In genomic region chrX:53422091-53422914, GRCh38 we compare ENCODE assay signal across 1 cellular context.
TF ChIP-seq lines count a peak whose summit lies in the region.

RIBC1 (plus strand) TSS chrX:53422873; CDS start chrX:53426277, 3,404 bp downstream.
SMC1A (minus strand) TSS chrX:53422654; CDS start chrX:53422600, 54 bp downstream.

TF ChIP-seq in GM12878, 131 proteins besides CTCF, POLR2A, EP300 and RAD21 (continued from another document and continues in another):
- TF ChIP-seq NRF1 (conservative IDR thresholded peaks at IDR 0.05; ENCODE audit: low read depth, low read length) (no peak), RCOR1 (conservative IDR thresholded peaks at IDR 0.05; ENCODE audit: low read depth, low read length) (0 out of 2 replicates have a peak, but pooled peaks have one; percentile 91), TBL1XR1 (IDR thresholded peaks at IDR 0.05; ENCODE audit: low read depth, low read length) (0 out of 2 replicates have a peak, but pooled peaks have one; percentile 33), ZBTB4 (CRISPR knock-in tag; IDR thresholded peaks at IDR 0.05) (no peak), RB1 (IDR thresholded peaks at IDR 0.05; ENCODE audit: borderline replicate concordance) (peak; percentile 94), PML (IDR thresholded peaks at IDR 0.05; ENCODE audit: low read length) (peak; percentile 82), LARP7 (IDR thresholded peaks at IDR 0.05) (peak; percentile 71; the same call in 1 of the 2 replicates), E2F8 (IDR thresholded peaks at IDR 0.05; ENCODE audit: low read depth, partially characterized antibody) (peak; percentile 94), NKRF (conservative IDR thresholded peaks at IDR 0.05) (peak; percentile 54), MTA3 (IDR thresholded peaks at IDR 0.05; ENCODE audit: borderline replicate concordance, low read length) (no peak), KDM1A (IDR thresholded peaks at IDR 0.05; ENCODE audit: borderline replicate concordance) (no peak), CHD4 (IDR thresholded peaks at IDR 0.05) (no peak), ZBED1 (IDR thresholded peaks at IDR 0.05; ENCODE audit: borderline replicate concordance) (no peak), NR2C2 (IDR thresholded peaks at IDR 0.05; ENCODE audit: borderline replicate concordance, control insufficient read depth, insufficient read length, low read depth) (no peak), BACH1 (IDR thresholded peaks at IDR 0.05; ENCODE audit: borderline replicate concordance) (peak; percentile 53; the same call in 1 of the 2 replicates), NBN (IDR thresholded peaks at IDR 0.05) (peak; percentile 91; the same call in 1 of the 2 replicates), FOS (IDR thresholded peaks at IDR 0.05; ENCODE audit: borderline replicate concordance, extremely low read depth, insufficient read length) (no peak), ZSCAN29 (IDR thresholded peaks at IDR 0.05) (peak; percentile 64; the same call in 1 of the 2 replicates), BCL11A (IDR thresholded peaks at IDR 0.05; ENCODE audit: low read depth, low read length) (no peak), EZH2 (IDR thresholded peaks at IDR 0.05; ENCODE audit: borderline replicate concordance, control insufficient read depth, low read depth, low read length) (no peak), ZNF384 (IDR thresholded peaks at IDR 0.05; ENCODE audit: borderline replicate concordance, low read depth, low read length) (no peak), YY1 (IDR thresholded peaks at IDR 0.05; ENCODE audit: low read depth, low read length) (peak; percentile 74), GABPA (IDR thresholded peaks at IDR 0.05; ENCODE audit: low read depth) (peak; percentile 42; the same call in 1 of the 2 replicates), USF2 (IDR thresholded peaks at IDR 0.05; ENCODE audit: borderline replicate concordance, low read depth, low read length) (no peak), ZNF687 (IDR thresholded peaks at IDR 0.05) (no peak; the same call in 1 of the 2 replicates), CBX3 (IDR thresholded peaks at IDR 0.05; ENCODE audit: borderline replicate concordance, low read depth) (no peak), FOXK2 (IDR thresholded peaks at IDR 0.05) (peak; percentile 96), KLF5 (IDR thresholded peaks at IDR 0.05; ENCODE audit: partially characterized antibody) (peak; percentile 98), NFYA (IDR thresholded peaks at IDR 0.05; ENCODE audit: borderline replicate concordance, low read depth, low read length) (no peak), IKZF1 (conservative IDR thresholded peaks at IDR 0.05) (peak; percentile 65; the same call in 1 of the 2 replicates), SP1 (IDR thresholded peaks at IDR 0.05; ENCODE audit: low read depth, low read length) (peak; percentile 35), HDAC6 (IDR thresholded peaks at IDR 0.05; ENCODE audit: unreplicated experiment) (no peak), RAD51 (IDR thresholded peaks at IDR 0.05) (no peak)
- TF ChIP-seq, protein P1, sequence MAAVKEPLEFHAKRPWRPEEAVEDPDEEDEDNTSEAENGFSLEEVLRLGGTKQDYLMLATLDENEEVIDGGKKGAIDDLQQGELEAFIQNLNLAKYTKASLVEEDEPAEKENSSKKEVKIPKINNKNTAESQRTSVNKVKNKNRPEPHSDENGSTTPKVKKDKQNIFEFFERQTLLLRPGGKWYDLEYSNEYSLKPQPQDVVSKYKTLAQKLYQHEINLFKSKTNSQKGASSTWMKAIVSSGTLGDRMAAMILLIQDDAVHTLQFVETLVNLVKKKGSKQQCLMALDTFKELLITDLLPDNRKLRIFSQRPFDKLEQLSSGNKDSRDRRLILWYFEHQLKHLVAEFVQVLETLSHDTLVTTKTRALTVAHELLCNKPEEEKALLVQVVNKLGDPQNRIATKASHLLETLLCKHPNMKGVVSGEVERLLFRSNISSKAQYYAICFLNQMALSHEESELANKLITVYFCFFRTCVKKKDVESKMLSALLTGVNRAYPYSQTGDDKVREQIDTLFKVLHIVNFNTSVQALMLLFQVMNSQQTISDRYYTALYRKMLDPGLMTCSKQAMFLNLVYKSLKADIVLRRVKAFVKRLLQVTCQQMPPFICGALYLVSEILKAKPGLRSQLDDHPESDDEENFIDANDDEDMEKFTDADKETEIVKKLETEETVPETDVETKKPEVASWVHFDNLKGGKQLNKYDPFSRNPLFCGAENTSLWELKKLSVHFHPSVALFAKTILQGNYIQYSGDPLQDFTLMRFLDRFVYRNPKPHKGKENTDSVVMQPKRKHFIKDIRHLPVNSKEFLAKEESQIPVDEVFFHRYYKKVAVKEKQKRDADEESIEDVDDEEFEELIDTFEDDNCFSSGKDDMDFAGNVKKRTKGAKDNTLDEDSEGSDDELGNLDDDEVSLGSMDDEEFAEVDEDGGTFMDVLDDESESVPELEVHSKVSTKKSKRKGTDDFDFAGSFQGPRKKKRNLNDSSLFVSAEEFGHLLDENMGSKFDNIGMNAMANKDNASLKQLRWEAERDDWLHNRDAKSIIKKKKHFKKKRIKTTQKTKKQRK (IDR thresholded peaks at IDR 0.05; ENCODE audit: low read depth, low read length), result no peak
- TF ChIP-seq, protein P2, sequence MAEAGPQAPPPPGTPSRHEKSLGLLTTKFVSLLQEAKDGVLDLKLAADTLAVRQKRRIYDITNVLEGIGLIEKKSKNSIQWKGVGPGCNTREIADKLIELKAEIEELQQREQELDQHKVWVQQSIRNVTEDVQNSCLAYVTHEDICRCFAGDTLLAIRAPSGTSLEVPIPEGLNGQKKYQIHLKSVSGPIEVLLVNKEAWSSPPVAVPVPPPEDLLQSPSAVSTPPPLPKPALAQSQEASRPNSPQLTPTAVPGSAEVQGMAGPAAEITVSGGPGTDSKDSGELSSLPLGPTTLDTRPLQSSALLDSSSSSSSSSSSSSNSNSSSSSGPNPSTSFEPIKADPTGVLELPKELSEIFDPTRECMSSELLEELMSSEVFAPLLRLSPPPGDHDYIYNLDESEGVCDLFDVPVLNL (IDR thresholded peaks at IDR 0.05; ENCODE audit: low read depth, low read length), result peak; percentile 84
- TF ChIP-seq, protein P3, sequence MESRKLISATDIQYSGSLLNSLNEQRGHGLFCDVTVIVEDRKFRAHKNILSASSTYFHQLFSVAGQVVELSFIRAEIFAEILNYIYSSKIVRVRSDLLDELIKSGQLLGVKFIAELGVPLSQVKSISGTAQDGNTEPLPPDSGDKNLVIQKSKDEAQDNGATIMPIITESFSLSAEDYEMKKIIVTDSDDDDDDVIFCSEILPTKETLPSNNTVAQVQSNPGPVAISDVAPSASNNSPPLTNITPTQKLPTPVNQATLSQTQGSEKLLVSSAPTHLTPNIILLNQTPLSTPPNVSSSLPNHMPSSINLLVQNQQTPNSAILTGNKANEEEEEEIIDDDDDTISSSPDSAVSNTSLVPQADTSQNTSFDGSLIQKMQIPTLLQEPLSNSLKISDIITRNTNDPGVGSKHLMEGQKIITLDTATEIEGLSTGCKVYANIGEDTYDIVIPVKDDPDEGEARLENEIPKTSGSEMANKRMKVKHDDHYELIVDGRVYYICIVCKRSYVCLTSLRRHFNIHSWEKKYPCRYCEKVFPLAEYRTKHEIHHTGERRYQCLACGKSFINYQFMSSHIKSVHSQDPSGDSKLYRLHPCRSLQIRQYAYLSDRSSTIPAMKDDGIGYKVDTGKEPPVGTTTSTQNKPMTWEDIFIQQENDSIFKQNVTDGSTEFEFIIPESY (IDR thresholded peaks at IDR 0.05), result 0 out of 2 replicates have a peak, but pooled peaks have one; percentile 17
